In the genomic region with DNA sequence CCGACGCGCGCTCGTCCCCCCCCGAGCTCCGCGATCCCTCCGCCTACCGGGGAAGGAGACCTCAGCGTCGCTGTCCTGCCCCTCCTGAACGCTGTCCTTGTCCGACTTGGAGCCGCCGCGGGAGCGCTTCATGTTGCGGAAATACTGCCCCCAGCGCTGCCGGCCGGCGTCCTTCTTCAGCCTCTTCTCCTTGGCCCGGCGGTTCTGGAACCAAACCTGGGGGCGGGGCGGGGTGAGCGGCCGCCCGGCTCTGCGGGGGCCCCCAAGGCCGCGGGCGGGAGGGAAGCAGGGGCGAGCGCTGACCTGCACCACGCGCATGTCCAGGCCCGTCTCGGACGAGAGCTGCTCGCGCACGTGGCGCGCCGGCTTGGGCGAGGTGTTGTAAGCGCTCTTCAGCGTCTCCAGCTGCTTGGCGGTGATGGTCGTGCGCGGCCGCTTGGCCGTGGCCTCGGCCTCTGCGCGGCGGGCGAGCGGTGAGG, we compare ENCODE assay signal across 1 cellular context.
TF ChIP-seq lines count a peak whose summit lies in the region.

No MANE protein-coding gene starts in this region.

TF ChIP-seq in K562, 482 proteins besides CTCF, POLR2A, EP300 and RAD21 (continues in another document):
- TF ChIP-seq TAF1 (IDR thresholded peaks at IDR 0.05; ENCODE audit: control insufficient read depth, extremely low read depth, insufficient read depth, low read length, severe bottlenecking): no peak
- 0 out of 2 replicates have a peak, but pooled peaks have one; percentile 26 for TF ChIP-seq MYC (IDR thresholded peaks at IDR 0.05; ENCODE audit: low read depth, low read length)
- no peak for TF ChIP-seq MYC (CRISPR knock-in tag; IDR thresholded peaks at IDR 0.05; ENCODE audit: borderline replicate concordance, low read depth)
- no peak for TF ChIP-seq ZNF24 (IDR thresholded peaks at IDR 0.05)
- TF ChIP-seq, protein P1, sequence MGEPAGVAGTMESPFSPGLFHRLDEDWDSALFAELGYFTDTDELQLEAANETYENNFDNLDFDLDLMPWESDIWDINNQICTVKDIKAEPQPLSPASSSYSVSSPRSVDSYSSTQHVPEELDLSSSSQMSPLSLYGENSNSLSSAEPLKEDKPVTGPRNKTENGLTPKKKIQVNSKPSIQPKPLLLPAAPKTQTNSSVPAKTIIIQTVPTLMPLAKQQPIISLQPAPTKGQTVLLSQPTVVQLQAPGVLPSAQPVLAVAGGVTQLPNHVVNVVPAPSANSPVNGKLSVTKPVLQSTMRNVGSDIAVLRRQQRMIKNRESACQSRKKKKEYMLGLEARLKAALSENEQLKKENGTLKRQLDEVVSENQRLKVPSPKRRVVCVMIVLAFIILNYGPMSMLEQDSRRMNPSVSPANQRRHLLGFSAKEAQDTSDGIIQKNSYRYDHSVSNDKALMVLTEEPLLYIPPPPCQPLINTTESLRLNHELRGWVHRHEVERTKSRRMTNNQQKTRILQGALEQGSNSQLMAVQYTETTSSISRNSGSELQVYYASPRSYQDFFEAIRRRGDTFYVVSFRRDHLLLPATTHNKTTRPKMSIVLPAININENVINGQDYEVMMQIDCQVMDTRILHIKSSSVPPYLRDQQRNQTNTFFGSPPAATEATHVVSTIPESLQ (CRISPR knock-in tag; IDR thresholded peaks at IDR 0.05): no peak
- TF ChIP-seq POLR2H (tag; IDR thresholded peaks at IDR 0.05; ENCODE audit: low read depth): no peak
- TF ChIP-seq, protein P2, sequence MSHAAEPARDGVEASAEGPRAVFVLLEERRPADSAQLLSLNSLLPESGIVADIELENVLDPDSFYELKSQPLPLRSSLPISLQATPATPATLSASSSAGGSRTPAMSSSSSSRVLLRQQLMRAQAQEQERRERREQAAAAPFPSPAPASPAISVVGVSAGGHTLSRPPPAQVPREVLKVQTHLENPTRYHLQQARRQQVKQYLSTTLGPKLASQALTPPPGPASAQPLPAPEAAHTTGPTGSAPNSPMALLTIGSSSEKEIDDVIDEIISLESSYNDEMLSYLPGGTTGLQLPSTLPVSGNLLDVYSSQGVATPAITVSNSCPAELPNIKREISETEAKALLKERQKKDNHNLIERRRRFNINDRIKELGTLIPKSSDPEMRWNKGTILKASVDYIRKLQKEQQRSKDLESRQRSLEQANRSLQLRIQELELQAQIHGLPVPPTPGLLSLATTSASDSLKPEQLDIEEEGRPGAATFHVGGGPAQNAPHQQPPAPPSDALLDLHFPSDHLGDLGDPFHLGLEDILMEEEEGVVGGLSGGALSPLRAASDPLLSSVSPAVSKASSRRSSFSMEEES (CRISPR knock-in tag; IDR thresholded peaks at IDR 0.05): no peak
- TF ChIP-seq, protein P3, sequence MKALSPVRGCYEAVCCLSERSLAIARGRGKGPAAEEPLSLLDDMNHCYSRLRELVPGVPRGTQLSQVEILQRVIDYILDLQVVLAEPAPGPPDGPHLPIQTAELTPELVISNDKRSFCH (CRISPR knock-in tag; IDR thresholded peaks at IDR 0.05): no peak
- TF ChIP-seq, protein P3 (tag; IDR thresholded peaks at IDR 0.05): no peak
- TF ChIP-seq MTA1 (IDR thresholded peaks at IDR 0.05; ENCODE audit: borderline replicate concordance): no peak
- TF ChIP-seq, protein P4, sequence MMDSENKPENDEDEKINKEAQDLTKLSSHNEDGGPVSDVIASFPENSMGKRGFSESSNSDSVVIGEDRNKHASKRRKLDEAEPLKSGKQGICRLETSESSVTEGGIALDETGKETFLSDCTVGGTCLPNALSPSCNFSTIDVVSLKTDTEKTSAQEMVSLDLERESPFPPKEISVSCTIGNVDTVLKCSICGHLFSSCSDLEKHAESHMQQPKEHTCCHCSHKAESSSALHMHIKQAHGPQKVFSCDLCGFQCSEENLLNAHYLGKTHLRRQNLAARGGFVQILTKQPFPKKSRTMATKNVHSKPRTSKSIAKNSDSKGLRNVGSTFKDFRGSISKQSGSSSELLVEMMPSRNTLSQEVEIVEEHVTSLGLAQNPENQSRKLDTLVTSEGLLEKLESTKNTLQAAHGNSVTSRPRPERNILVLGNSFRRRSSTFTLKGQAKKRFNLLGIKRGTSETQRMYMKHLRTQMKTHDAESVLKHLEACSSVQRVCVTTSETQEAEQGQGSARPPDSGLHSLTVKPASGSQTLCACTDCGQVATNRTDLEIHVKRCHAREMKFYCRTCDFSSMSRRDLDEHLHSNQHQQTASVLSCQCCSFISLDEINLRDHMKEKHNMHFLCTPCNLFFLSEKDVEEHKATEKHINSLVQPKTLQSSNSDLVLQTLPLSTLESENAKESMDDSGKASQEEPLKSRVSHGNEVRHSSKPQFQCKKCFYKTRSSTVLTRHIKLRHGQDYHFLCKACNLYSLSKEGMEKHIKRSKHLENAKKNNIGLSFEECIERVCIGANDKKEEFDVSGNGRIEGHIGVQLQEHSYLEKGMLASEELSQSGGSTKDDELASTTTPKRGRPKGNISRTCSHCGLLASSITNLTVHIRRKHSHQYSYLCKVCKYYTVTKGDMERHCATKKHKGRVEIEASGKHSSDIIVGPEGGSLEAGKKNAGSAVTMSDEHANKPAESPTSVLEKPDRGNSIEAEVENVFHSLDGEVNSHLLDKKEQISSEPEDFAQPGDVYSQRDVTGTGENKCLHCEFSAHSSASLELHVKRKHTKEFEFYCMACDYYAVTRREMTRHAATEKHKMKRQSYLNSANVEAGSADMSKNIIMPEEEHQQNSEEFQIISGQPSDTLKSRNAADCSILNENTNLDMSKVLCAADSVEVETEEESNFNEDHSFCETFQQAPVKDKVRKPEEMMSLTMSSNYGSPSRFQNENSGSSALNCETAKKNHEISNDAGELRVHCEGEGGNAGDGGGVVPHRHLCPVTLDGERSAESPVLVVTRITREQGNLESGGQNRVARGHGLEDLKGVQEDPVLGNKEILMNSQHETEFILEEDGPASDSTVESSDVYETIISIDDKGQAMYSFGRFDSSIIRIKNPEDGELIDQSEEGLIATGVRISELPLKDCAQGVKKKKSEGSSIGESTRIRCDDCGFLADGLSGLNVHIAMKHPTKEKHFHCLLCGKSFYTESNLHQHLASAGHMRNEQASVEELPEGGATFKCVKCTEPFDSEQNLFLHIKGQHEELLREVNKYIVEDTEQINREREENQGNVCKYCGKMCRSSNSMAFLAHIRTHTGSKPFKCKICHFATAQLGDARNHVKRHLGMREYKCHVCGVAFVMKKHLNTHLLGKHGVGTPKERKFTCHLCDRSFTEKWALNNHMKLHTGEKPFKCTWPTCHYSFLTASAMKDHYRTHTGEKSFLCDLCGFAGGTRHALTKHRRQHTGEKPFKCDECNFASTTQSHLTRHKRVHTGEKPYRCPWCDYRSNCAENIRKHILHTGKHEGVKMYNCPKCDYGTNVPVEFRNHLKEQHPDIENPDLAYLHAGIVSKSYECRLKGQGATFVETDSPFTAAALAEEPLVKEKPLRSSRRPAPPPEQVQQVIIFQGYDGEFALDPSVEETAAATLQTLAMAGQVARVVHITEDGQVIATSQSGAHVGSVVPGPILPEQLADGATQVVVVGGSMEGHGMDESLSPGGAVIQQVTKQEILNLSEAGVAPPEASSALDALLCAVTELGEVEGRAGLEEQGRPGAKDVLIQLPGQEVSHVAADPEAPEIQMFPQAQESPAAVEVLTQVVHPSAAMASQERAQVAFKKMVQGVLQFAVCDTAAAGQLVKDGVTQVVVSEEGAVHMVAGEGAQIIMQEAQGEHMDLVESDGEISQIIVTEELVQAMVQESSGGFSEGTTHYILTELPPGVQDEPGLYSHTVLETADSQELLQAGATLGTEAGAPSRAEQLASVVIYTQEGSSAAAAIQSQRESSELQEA (IDR thresholded peaks at IDR 0.05; ENCODE audit: low read depth): no peak
- no peak for TF ChIP-seq ZBED1 (IDR thresholded peaks at IDR 0.05)
- no peak for TF ChIP-seq KLF16 (IDR thresholded peaks at IDR 0.05)
- no peak for TF ChIP-seq SMARCB1 (IDR thresholded peaks at IDR 0.05; ENCODE audit: insufficient read length, low read depth)
- TF ChIP-seq POLR2B (IDR thresholded peaks at IDR 0.05; ENCODE audit: low read depth, partially characterized antibody): no peak
- TF ChIP-seq HDAC1 (IDR thresholded peaks at IDR 0.05): no peak
- TF ChIP-seq ZNF354B (CRISPR knock-in tag; IDR thresholded peaks at IDR 0.05): no peak
- no peak for TF ChIP-seq TARDBP (IDR thresholded peaks at IDR 0.05)
- TF ChIP-seq CHD1 (IDR thresholded peaks at IDR 0.05; ENCODE audit: low read length): no peak
- TF ChIP-seq RBM39 (optimal IDR thresholded peaks at IDR 0.05; ENCODE audit: low read depth, low read length): no peak
- TF ChIP-seq, protein P5, sequence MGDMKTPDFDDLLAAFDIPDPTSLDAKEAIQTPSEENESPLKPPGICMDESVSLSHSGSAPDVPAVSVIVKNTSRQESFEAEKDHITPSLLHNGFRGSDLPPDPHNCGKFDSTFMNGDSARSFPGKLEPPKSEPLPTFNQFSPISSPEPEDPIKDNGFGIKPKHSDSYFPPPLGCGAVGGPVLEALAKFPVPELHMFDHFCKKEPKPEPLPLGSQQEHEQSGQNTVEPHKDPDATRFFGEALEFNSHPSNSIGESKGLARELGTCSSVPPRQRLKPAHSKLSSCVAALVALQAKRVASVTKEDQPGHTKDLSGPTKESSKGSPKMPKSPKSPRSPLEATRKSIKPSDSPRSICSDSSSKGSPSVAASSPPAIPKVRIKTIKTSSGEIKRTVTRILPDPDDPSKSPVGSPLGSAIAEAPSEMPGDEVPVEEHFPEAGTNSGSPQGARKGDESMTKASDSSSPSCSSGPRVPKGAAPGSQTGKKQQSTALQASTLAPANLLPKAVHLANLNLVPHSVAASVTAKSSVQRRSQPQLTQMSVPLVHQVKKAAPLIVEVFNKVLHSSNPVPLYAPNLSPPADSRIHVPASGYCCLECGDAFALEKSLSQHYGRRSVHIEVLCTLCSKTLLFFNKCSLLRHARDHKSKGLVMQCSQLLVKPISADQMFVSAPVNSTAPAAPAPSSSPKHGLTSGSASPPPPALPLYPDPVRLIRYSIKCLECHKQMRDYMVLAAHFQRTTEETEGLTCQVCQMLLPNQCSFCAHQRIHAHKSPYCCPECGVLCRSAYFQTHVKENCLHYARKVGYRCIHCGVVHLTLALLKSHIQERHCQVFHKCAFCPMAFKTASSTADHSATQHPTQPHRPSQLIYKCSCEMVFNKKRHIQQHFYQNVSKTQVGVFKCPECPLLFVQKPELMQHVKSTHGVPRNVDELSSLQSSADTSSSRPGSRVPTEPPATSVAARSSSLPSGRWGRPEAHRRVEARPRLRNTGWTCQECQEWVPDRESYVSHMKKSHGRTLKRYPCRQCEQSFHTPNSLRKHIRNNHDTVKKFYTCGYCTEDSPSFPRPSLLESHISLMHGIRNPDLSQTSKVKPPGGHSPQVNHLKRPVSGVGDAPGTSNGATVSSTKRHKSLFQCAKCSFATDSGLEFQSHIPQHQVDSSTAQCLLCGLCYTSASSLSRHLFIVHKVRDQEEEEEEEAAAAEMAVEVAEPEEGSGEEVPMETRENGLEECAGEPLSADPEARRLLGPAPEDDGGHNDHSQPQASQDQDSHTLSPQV (IDR thresholded peaks at IDR 0.05): no peak
- TF ChIP-seq MAFF (IDR thresholded peaks at IDR 0.05; ENCODE audit: low read length): no peak
- TF ChIP-seq ZZZ3 (IDR thresholded peaks at IDR 0.05): no peak
- peak; percentile 27; the same call in 1 of the 2 replicates for TF ChIP-seq CXXC5 (CRISPR knock-in tag; IDR thresholded peaks at IDR 0.05)
- TF ChIP-seq, protein P6, sequence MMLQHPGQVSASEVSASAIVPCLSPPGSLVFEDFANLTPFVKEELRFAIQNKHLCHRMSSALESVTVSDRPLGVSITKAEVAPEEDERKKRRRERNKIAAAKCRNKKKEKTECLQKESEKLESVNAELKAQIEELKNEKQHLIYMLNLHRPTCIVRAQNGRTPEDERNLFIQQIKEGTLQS (IDR thresholded peaks at IDR 0.05): no peak
- TF ChIP-seq, protein P6 (CRISPR knock-in tag; conservative IDR thresholded peaks at IDR 0.05): no peak
- TF ChIP-seq, protein P7, sequence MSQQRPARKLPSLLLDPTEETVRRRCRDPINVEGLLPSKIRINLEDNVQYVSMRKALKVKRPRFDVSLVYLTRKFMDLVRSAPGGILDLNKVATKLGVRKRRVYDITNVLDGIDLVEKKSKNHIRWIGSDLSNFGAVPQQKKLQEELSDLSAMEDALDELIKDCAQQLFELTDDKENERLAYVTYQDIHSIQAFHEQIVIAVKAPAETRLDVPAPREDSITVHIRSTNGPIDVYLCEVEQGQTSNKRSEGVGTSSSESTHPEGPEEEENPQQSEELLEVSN (IDR thresholded peaks at IDR 0.05; ENCODE audit: borderline replicate concordance in 1 of 2, extremely low read depth in 1 of 2, insufficient read depth in 1 of 2, insufficient read length in 1 of 2, low read depth in 1 of 2, low read length in 1 of 2, poor library complexity in 1 of 2, severe bottlenecking in 1 of 2): peak; percentile 28 to 70
- TF ChIP-seq COPS2 (conservative IDR thresholded peaks at IDR 0.05): no peak
- TF ChIP-seq, protein P8, sequence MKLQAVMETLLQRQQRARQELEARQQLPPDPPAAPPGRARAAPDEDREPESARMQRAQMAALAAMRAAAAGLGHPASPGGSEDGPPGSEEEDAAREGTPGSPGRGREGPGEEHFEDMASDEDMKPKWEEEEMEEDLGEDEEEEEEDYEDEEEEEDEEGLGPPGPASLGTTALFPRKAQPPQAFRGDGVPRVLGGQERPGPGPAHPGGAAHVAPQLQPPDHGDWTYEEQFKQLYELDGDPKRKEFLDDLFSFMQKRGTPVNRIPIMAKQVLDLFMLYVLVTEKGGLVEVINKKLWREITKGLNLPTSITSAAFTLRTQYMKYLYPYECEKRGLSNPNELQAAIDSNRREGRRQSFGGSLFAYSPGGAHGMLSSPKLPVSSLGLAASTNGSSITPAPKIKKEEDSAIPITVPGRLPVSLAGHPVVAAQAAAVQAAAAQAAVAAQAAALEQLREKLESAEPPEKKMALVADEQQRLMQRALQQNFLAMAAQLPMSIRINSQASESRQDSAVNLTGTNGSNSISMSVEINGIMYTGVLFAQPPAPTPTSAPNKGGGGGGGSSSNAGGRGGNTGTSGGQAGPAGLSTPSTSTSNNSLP (IDR thresholded peaks at IDR 0.05; ENCODE audit: borderline replicate concordance, low read depth, low read length): no peak
- TF ChIP-seq TAL1 (IDR thresholded peaks at IDR 0.05): no peak
- no peak for TF ChIP-seq KAT2B (IDR thresholded peaks at IDR 0.05; ENCODE audit: low read depth, low read length)
- no peak for TF ChIP-seq SRF (CRISPR knock-in tag; IDR thresholded peaks at IDR 0.05)
- no peak for TF ChIP-seq E2F3 (CRISPR knock-in tag; IDR thresholded peaks at IDR 0.05)
- TF ChIP-seq GABPA (tag; conservative IDR thresholded peaks at IDR 0.05; ENCODE audit: low read depth): no peak
- TF ChIP-seq L3MBTL2 (IDR thresholded peaks at IDR 0.05): peak; percentile 76
- TF ChIP-seq, protein P9, sequence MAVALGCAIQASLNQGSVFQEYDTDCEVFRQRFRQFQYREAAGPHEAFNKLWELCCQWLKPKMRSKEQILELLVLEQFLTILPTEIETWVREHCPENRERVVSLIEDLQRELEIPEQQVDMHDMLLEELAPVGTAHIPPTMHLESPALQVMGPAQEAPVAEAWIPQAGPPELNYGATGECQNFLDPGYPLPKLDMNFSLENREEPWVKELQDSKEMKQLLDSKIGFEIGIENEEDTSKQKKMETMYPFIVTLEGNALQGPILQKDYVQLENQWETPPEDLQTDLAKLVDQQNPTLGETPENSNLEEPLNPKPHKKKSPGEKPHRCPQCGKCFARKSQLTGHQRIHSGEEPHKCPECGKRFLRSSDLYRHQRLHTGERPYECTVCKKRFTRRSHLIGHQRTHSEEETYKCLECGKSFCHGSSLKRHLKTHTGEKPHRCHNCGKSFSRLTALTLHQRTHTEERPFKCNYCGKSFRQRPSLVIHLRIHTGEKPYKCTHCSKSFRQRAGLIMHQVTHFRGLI (CRISPR knock-in tag; IDR thresholded peaks at IDR 0.05): no peak
